ENCODE assay signal across 15 cellular contexts in genomic region chr5:3252235-3252634, GRCh38.
A peak's percentile ranks its signal among the peaks of the same experiment; 100 is the strongest.
DNase-seq lines count a peak whose midpoint lies in the region; ATAC-seq and TF ChIP-seq lines count a peak whose summit lies in the region.
"Had no signal": no experiment of that assay in that cellular context is flagged by ENCODE, and none has a peak within 500 bp of the region (broad histone marks: within the 10 kb centered on the region; RNA-seq: fewer than 3 reads in every experiment).

No MANE protein-coding gene starts in this region.

- peak; percentile 85 for DNase-seq in esophagus muscularis mucosa (ENCODE audit: extremely low spot score)
- DNase-seq in prostate gland (ENCODE audit: low spot score), result peak; percentile 1
- DNase-seq in WERI-Rb-1, result no peak
- DNase-seq: 8988T; C1 segment of cervical spinal cord; Calu3; CD4-positive, alpha-beta memory T cell; COR-L47; DMS53; DMS79 treated with DMSO at 0.1 percent for 48 hours; GOT3; HCEC 1CT had no signal

- intact Hi-C loops in esophagus muscularis mucosa (cut with DNase I) (no loop called here), prostate gland (cut with DNase I) (no loop called here)

- 83% methylated on average over 1 of the region's 1 CpG for WGBS in esophagus muscularis mucosa
- WGBS in prostate gland, result 95% methylated on average over 1 of the region's 1 CpG

- H3K36me3 ChIP-seq in HUES6 (ENCODE audit: control insufficient read depth, insufficient read depth, low read length), result no peaks in the 10 kb centered on the region
- H3K36me3 ChIP-seq in esophagus muscularis mucosa, result no peaks in the 10 kb centered on the region
- H3K36me3 ChIP-seq in prostate gland, result no peaks in the 10 kb centered on the region
- H3K36me3 ChIP-seq in WERI-Rb-1, result no peaks in the 10 kb centered on the region

- H3K4me1 ChIP-seq in HUES6 (ENCODE audit: control insufficient read depth, insufficient read depth, low read length), result peaks cover 8% of the 10 kb centered on the region
- H3K4me1 ChIP-seq in esophagus muscularis mucosa, result no peaks in the 10 kb centered on the region
- no peaks in the 10 kb centered on the region for H3K4me1 ChIP-seq in prostate gland (replicated peaks)

- 0 out of 2 replicates have a peak overlapping the region, but pooled peaks have one; percentile 16 for H3K4me3 ChIP-seq in HUES6 (ENCODE audit: low read depth, low read length)
- no peak overlapping the region for H3K4me3 ChIP-seq in esophagus muscularis mucosa
- H3K4me3 ChIP-seq in prostate gland, result no peak overlapping the region
- no peak overlapping the region for H3K4me3 ChIP-seq in WERI-Rb-1 (ENCODE audit: low read depth, low read length)

- TF ChIP-seq POLR2A in esophagus muscularis mucosa (IDR thresholded peaks at IDR 0.05; ENCODE audit: low read depth), result no peak
- TF ChIP-seq POLR2A in prostate gland (IDR thresholded peaks at IDR 0.05), result no peak

- H3K9me3 ChIP-seq in HUES6 (ENCODE audit: control insufficient read depth, insufficient read depth, low read depth, low read length) (peaks cover 7% of the 10 kb centered on the region), esophagus muscularis mucosa (no peaks in the 10 kb centered on the region), prostate gland (no peaks in the 10 kb centered on the region), WERI-Rb-1 (ENCODE audit: severe bottlenecking) (no peaks in the 10 kb centered on the region)

- 0 out of 2 replicates have a peak, but pooled peaks cover 4% of the 10 kb centered on the region for H3K27me3 ChIP-seq in HUES6 (ENCODE audit: control insufficient read depth, insufficient read depth, low read length)
- H3K27me3 ChIP-seq in esophagus muscularis mucosa, result peaks cover 0 to 14% (median 0%) of the 10 kb centered on the region in 4 donors
- no peaks in the 10 kb centered on the region for H3K27me3 ChIP-seq in prostate gland (replicated peaks; ENCODE audit: insufficient read depth)
- peaks cover 65% of the 10 kb centered on the region for H3K27me3 ChIP-seq in WERI-Rb-1 (ENCODE audit: insufficient read depth, low read depth, severe bottlenecking)

- ATAC-seq in HG03469 (IDR thresholded peaks at IDR 0.05; ENCODE audit: unreplicated experiment) (no peak), GM18868 (IDR thresholded peaks at IDR 0.05; ENCODE audit: unreplicated experiment) (no peak)

- H3K9ac ChIP-seq in HUES6 (ENCODE audit: low read length), result no peak overlapping the region

- TF ChIP-seq CTCF in esophagus muscularis mucosa (IDR thresholded peaks at IDR 0.05) (no peak), prostate gland (IDR thresholded peaks at IDR 0.05) (no peak), WERI-Rb-1 (IDR thresholded peaks at IDR 0.05; ENCODE audit: low read depth, low read length) (no peak)

- H3K27ac ChIP-seq in HUES6 (ENCODE audit: low read depth, low read length) (no peak overlapping the region), esophagus muscularis mucosa (replicated peaks in 1 of 4) (no peak overlapping the region), prostate gland (no peak overlapping the region), WERI-Rb-1 (no peak overlapping the region)

- no peak for TF ChIP-seq EP300 in esophagus muscularis mucosa (IDR thresholded peaks at IDR 0.05)
